26 cellular contexts compared by ENCODE assay signal in the genomic region with DNA sequence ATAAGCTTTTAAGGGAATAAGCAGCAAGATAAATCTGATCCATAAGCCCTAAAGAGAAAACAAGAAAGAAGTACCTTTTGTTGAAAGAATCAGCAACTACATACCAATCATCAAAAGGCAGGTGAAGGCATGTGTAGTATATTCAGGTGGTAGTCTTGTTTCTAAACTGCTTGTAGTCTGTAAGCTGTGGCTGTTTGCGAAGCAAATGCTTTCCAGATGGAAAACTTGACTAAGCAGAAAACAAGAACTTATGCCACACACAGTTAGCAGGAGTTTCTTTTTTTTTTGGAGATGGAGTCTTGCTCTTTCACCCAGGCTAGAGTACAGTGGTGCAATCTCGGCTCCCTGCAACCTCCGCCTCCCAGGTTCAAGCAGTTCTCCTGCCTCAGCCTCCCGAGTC.
"Had no signal": no experiment of that assay in that cellular context is flagged by ENCODE, and none has a peak within 500 bp of the region (broad histone marks: within the 10 kb centered on the region; RNA-seq: fewer than 3 reads in every experiment).

No MANE protein-coding gene starts in this region.

- H3K4me3 ChIP-seq: coronary artery, heart left ventricle, left lung, lower lobe of right lung, stomach, tibial artery had no signal

- DNase-seq: activated CD4-positive, alpha-beta memory T cell treated with anti-CD3 and anti-CD28 coated beads for 36 hours; activated CD4-positive, alpha-beta T cell treated with anti-CD3 and anti-CD28 coated beads, Interleukin-2, amount 10 ng/mL, durations not matched to agents 24 days and 14 days; activated CD4-positive, CD25-positive, alpha-beta regulatory T cell treated with anti-CD3 and anti-CD28 coated beads, Interleukin-2, amount 50 U/mL, for 72 hours; activated CD8-positive, alpha-beta memory T cell treated with anti-CD3 and anti-CD28 coated beads, Interleukin-2, amount 50 U/mL, for 4 hours; activated effector memory CD4-positive, alpha-beta T cell treated with anti-CD3 and anti-CD28 coated beads, Interleukin-2, amount 50 U/mL, for 16 hours; activated naive CD4-positive, alpha-beta T cell treated with anti-CD3 and anti-CD28 coated beads for 36 hours; activated naive CD8-positive, alpha-beta T cell treated with anti-CD3 and anti-CD28 coated beads for 36 hours; activated T-cell treated with anti-CD3 and anti-CD28 coated beads, Interleukin-2, amount 50 U/mL, for 1 hour; brain microvascular endothelial cell; effector memory CD8-positive, alpha-beta T cell; heart left ventricle; left lung; lower lobe of right lung; mesendoderm; natural killer cell; posterior cingulate gyrus; right cardiac atrium; stimulated activated CD4-positive, alpha-beta T cell treated with anti-CD3 and anti-CD28 coated beads, Interleukin-15, amount 100 ng/mL, for 24 hours; stimulated activated CD4-positive, alpha-beta T cell treated with anti-CD3 and anti-CD28 coated beads, Interleukin-2, amount 100 ng/mL, for 24 hours; stimulated activated naive B cell treated with anti-CD40 and anti-IgM and Interleukin-4, amounts not matched to agents 10 μg/mL and 1 μg/mL and 100 μg/mL, for 72 hours; stomach; T-helper 17 cell; T1000; tibial artery had no signal

- ATAC-seq: effector memory CD8-positive, alpha-beta T cell; esophagus mucosa; heart left ventricle; left lung; lower lobe of right lung; natural killer cell; right cardiac atrium; stimulated activated naive B cell treated with anti-CD40 and anti-IgM and Interleukin-4, amounts not matched to agents 10 μg/mL and 1 μg/mL and 100 μg/mL, for 72 hours; T-helper 17 cell had no signal

- H3K27me3 ChIP-seq: brain microvascular endothelial cell, heart left ventricle, left lung, stomach, tibial artery had no signal

- H3K9me3 ChIP-seq: heart left ventricle, left lung, lower lobe of right lung, stomach, tibial artery had no signal

- H3K27ac ChIP-seq: brain microvascular endothelial cell, coronary artery, heart left ventricle, left lung, lower lobe of right lung, stomach, tibial artery had no signal
